Comparison of ENCODE assay signal across 22 cellular contexts in the genomic region with DNA sequence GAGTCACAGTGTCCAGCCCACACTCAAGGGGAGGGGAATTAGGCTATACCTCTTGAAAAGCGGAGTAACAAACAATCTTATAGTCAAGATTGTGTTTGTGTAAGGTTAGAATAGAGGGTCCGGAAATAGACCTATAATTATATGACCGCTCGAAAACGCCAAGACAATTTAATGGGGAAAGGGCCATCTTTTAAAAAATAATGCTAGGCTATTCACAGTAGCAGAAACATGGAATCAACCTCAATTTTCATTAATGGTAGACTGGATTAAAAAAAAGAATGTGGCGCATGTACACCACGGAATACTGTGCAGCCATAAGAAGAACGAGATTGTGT. TPM values are rescaled to one million over a fixed set of nuclear protein-coding genes. Genes with fewer than 3 reads are reported as not detected.
A peak's percentile ranks its signal among the peaks of the same experiment; 100 is the strongest.
DNase-seq lines count a peak whose midpoint lies in the region; ATAC-seq, FAIRE-seq and TF ChIP-seq lines count a peak whose summit lies in the region.
"Had no signal": no experiment of that assay in that cellular context is flagged by ENCODE, and none has a peak within 500 bp of the region (broad histone marks: within the 10 kb centered on the region; RNA-seq: fewer than 3 reads in every experiment).

No MANE protein-coding gene starts in this region.

- H3K4me3 Mint-ChIP-seq in activated naive CD8-positive, alpha-beta T cell: no peak overlapping the region
- no peak overlapping the region for H3K4me3 Mint-ChIP-seq in activated naive CD8-positive, alpha-beta T cell treated with anti-CD3 and anti-CD28 coated beads for 36 hours
- H3K4me3 Mint-ChIP-seq: CD4-positive, alpha-beta T cell; neural progenitor cell had no signal

- no peak for TF ChIP-seq EP300 in SK-N-SH (IDR thresholded peaks at IDR 0.05; ENCODE audit: borderline replicate concordance in 1 of 2, low read depth in 1 of 2, low read length in 1 of 2)

- CTCF ChIA-PET in SK-N-SH (lab: Yijun Ruan, JAX): interaction anchor here (0.8 to 2.1 kb wide), 5 partner anchors 10 to 319 kb away, joined by 3 to 7 read pairs (median 6); no protein-coding TSS in a partner anchor

- peaks cover 27% of the 10 kb centered on the region for H3F3A ChIP-seq in SK-N-SH (replicated peaks; ENCODE audit: insufficient read depth)

- H3K27ac Mint-ChIP-seq in activated naive CD8-positive, alpha-beta T cell: peak overlapping the region; percentile 5
- no peak overlapping the region for H3K27ac Mint-ChIP-seq in activated naive CD8-positive, alpha-beta T cell treated with anti-CD3 and anti-CD28 coated beads for 36 hours
- H3K27ac Mint-ChIP-seq: CD4-positive, alpha-beta T cell; neural progenitor cell had no signal

- H3K27me3 ChIP-seq in SK-N-SH (ENCODE audit: insufficient read depth): no peaks in the 10 kb centered on the region
- H3K27me3 ChIP-seq in hepatocyte: no peaks in the 10 kb centered on the region
- H3K27me3 ChIP-seq: dorsolateral prefrontal cortex, gastroesophageal sphincter, neural progenitor cell, vagina had no signal

- no peak for TF ChIP-seq RAD21 in SK-N-SH (IDR thresholded peaks at IDR 0.05; ENCODE audit: low read length)

- POLR2A ChIA-PET in SK-N-SH (lab: Yijun Ruan, JAX): no interaction called here

- H3K27ac ChIP-seq in SK-N-SH (ENCODE audit: low read depth in 2 of 2, low read length in 1 of 2) (peak overlapping the region; percentile 89 to 93), hepatocyte (peak overlapping the region; percentile 58)
- H3K27ac ChIP-seq: dorsolateral prefrontal cortex, gastroesophageal sphincter, neural progenitor cell, vagina had no signal

- TF ChIP-seq CTCF in SK-N-SH (IDR thresholded peaks at IDR 0.05): no peak
- no peak for TF ChIP-seq CTCF in hepatocyte (IDR thresholded peaks at IDR 0.05; ENCODE audit: poor library complexity)

- H3K27me3 Mint-ChIP-seq in activated naive CD8-positive, alpha-beta T cell: no peaks in the 10 kb centered on the region
- no peaks in the 10 kb centered on the region for H3K27me3 Mint-ChIP-seq in activated naive CD8-positive, alpha-beta T cell treated with anti-CD3 and anti-CD28 coated beads for 36 hours
- H3K27me3 Mint-ChIP-seq: CD4-positive, alpha-beta T cell had no signal

- H3K4me1 Mint-ChIP-seq in activated naive CD8-positive, alpha-beta T cell (ENCODE audit: low read depth): peaks cover 67% of the 10 kb centered on the region
- peaks cover 50% of the 10 kb centered on the region for H3K4me1 Mint-ChIP-seq in activated naive CD8-positive, alpha-beta T cell treated with anti-CD3 and anti-CD28 coated beads for 36 hours
- H3K4me1 Mint-ChIP-seq: neural progenitor cell had no signal

- H3K9ac ChIP-seq in SK-N-SH: no peak overlapping the region
- H3K9ac ChIP-seq: neural progenitor cell had no signal

- H3K9me3 Mint-ChIP-seq in activated naive CD8-positive, alpha-beta T cell (ENCODE audit: low read depth): no peaks in the 10 kb centered on the region
- H3K9me3 Mint-ChIP-seq in activated naive CD8-positive, alpha-beta T cell treated with anti-CD3 and anti-CD28 coated beads for 36 hours: peaks cover 10% of the 10 kb centered on the region
- H3K9me3 Mint-ChIP-seq: CD4-positive, alpha-beta T cell had no signal

- H3K9me3 ChIP-seq in SK-N-SH (no peaks in the 10 kb centered on the region), hepatocyte (ENCODE audit: low read depth) (no peaks in the 10 kb centered on the region)
- H3K9me3 ChIP-seq: gastroesophageal sphincter, vagina had no signal

- H3K4me2 ChIP-seq in SK-N-SH: peak overlapping the region; percentile 25; the same call in 1 of the 2 replicates
- H3K4me2 ChIP-seq in hepatocyte: no peak overlapping the region
- H3K4me2 ChIP-seq: neural progenitor cell had no signal

- H3K36me3 ChIP-seq in SK-N-SH (replicated peaks in 1 of 2; ENCODE audit: control insufficient read depth in 1 of 2, insufficient read depth in 2 of 2, low read length in 1 of 2) (peaks cover 19 to 54% of the 10 kb centered on the region in 2 experiments), hepatocyte (replicated peaks; ENCODE audit: insufficient read depth, low read depth) (peaks cover 7% of the 10 kb centered on the region)
- H3K36me3 ChIP-seq: vagina had no signal

- H4K20me1 ChIP-seq in SK-N-SH (ENCODE audit: insufficient read depth): peaks cover 76% of the 10 kb centered on the region
- H4K20me1 ChIP-seq in hepatocyte (ENCODE audit: insufficient read depth, poor library complexity, severe bottlenecking): peaks cover 76% of the 10 kb centered on the region

- no peaks in the 10 kb centered on the region for H3K9me2 ChIP-seq in SK-N-SH
- H3K9me2 ChIP-seq in hepatocyte (replicated peaks; ENCODE audit: insufficient read depth): no peaks in the 10 kb centered on the region

- FAIRE-seq in GM19239 (lab: Jason Lieb, UNC): no peak

- DNase-seq in activated naive CD8-positive, alpha-beta T cell treated with anti-CD3 and anti-CD28 coated beads for 36 hours: no peak
- DNase-seq in SK-N-SH (no peak), hepatocyte (ENCODE audit: low spot score) (no peak), GM19239 (ENCODE audit: insufficient read length, low spot score) (no peak), posterior cingulate gyrus (no peak), COLO668 (lab: John Stamatoyannopoulos, UW; ENCODE audit: unreplicated experiment) (no peak)
- DNase-seq: CD4-positive, alpha-beta T cell; DMS79 treated with DMSO at 0.1 percent for 48 hours; Kasumi-1; midbrain; NCI-H1092; NCI-H2029 treated with DMSO at 0.1 percent for 48 hours; NCI-H524 treated with DMSO at 0.1 percent for 48 hours; SHP77; substantia nigra; T-helper 1 cell had no signal

- intact Hi-C loops in posterior cingulate gyrus (cut with DNase I): no loop called here

- WGBS in SK-N-SH (ENCODE audit: low lambda C conversion rate): 95% methylated on average over 8 of the region's 8 CpGs
- WGBS in hepatocyte (ENCODE audit: low lambda C conversion rate, missing lambda C conversion rate): 79% methylated on average over 8 of the region's 8 CpGs

- H3K79me2 ChIP-seq in SK-N-SH (ENCODE audit: insufficient read depth): peaks cover 98% of the 10 kb centered on the region
- H3K79me2 ChIP-seq in hepatocyte: peaks cover 100% of the 10 kb centered on the region

- no peak for ATAC-seq in HG03521 (IDR thresholded peaks at IDR 0.05; ENCODE audit: unreplicated experiment)
- ATAC-seq: gastroesophageal sphincter had no signal

- peaks cover 22 to 42% of the 10 kb centered on the region in 2 experiments for H3K4me1 ChIP-seq in SK-N-SH (ENCODE audit: control insufficient read depth in 1 of 2, insufficient read depth in 2 of 2, low read depth in 1 of 2, low read length in 1 of 2)
- peaks cover 20% of the 10 kb centered on the region for H3K4me1 ChIP-seq in hepatocyte (ENCODE audit: insufficient read depth)
- H3K4me1 ChIP-seq: neural progenitor cell had no signal

- no peak overlapping the region for H2AFZ ChIP-seq in SK-N-SH (ENCODE audit: low read depth)
- H2AFZ ChIP-seq in hepatocyte: no peak overlapping the region
- H2AFZ ChIP-seq: neural progenitor cell had no signal

- H3K4me3 ChIP-seq in SK-N-SH (ENCODE audit: low read depth in 2 of 2, low read length in 1 of 2) (no peak overlapping the region), hepatocyte (no peak overlapping the region)
- H3K4me3 ChIP-seq: dorsolateral prefrontal cortex, gastroesophageal sphincter, neural progenitor cell, vagina had no signal

- H3K36me3 Mint-ChIP-seq in activated naive CD8-positive, alpha-beta T cell: peaks cover 36% of the 10 kb centered on the region
- H3K36me3 Mint-ChIP-seq in activated naive CD8-positive, alpha-beta T cell treated with anti-CD3 and anti-CD28 coated beads for 36 hours: peaks cover 68% of the 10 kb centered on the region

TF ChIP-seq in SK-N-SH, 30 proteins besides CTCF, POLR2A, EP300 and RAD21 (continues in another document):
- TF ChIP-seq, protein P1, sequence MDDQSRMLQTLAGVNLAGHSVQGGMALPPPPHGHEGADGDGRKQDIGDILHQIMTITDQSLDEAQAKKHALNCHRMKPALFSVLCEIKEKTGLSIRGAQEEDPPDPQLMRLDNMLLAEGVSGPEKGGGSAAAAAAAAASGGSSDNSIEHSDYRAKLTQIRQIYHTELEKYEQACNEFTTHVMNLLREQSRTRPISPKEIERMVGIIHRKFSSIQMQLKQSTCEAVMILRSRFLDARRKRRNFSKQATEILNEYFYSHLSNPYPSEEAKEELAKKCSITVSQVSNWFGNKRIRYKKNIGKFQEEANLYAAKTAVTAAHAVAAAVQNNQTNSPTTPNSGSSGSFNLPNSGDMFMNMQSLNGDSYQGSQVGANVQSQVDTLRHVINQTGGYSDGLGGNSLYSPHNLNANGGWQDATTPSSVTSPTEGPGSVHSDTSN (IDR thresholded peaks at IDR 0.05): no peak
- TF ChIP-seq SIN3A (IDR thresholded peaks at IDR 0.05; ENCODE audit: borderline replicate concordance, low read depth, low read length): no peak
- TF ChIP-seq EZH2phosphoT487 (IDR thresholded peaks at IDR 0.05; ENCODE audit: borderline replicate concordance, low read depth): no peak
- TF ChIP-seq, protein P2, sequence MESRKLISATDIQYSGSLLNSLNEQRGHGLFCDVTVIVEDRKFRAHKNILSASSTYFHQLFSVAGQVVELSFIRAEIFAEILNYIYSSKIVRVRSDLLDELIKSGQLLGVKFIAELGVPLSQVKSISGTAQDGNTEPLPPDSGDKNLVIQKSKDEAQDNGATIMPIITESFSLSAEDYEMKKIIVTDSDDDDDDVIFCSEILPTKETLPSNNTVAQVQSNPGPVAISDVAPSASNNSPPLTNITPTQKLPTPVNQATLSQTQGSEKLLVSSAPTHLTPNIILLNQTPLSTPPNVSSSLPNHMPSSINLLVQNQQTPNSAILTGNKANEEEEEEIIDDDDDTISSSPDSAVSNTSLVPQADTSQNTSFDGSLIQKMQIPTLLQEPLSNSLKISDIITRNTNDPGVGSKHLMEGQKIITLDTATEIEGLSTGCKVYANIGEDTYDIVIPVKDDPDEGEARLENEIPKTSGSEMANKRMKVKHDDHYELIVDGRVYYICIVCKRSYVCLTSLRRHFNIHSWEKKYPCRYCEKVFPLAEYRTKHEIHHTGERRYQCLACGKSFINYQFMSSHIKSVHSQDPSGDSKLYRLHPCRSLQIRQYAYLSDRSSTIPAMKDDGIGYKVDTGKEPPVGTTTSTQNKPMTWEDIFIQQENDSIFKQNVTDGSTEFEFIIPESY (IDR thresholded peaks at IDR 0.05; ENCODE audit: borderline replicate concordance, low read depth): no peak
- no peak for TF ChIP-seq FOSL2 (IDR thresholded peaks at IDR 0.05; ENCODE audit: borderline replicate concordance, low read depth)

RNA-seq across cellular contexts. Expression of a gene that starts 30.0 kb away (rescaled TPM):
- 100 to 1,000 TPM in 1 of 2 experiments, 10 to 100 TPM in 1; 99.6 to 102 TPM for total RNA-seq in activated naive CD8-positive, alpha-beta T cell treated with anti-CD3 and anti-CD28 coated beads for 36 hours
- 8.9 and 11.9 TPM in 2 replicates for polyA plus RNA-seq in SK-N-SH (2012; rRNA removed)
- 16.8 and 20.3 TPM in 2 replicates for polyA plus RNA-seq in SK-N-SH (2012; cell fraction: cytosol; rRNA removed)
- 9.4 and 16.9 TPM in 2 replicates for polyA plus RNA-seq in SK-N-SH (2012; cell fraction: nucleus; rRNA removed)
- total RNA-seq in hepatocyte: 38.2 and 39.9 TPM in 2 replicates
- 28.3 and 33.3 TPM in 2 replicates for polyA plus RNA-seq in hepatocyte
